In genomic region chrX:106306391-106306947, GRCh38 we compare ENCODE assay signal across 25 cellular contexts.
DNase-seq lines count a peak whose midpoint lies in the region; ATAC-seq, FAIRE-seq and TF ChIP-seq lines count a peak whose summit lies in the region.
"Had no signal": no experiment of that assay in that cellular context is flagged by ENCODE, and none has a peak within 500 bp of the region (broad histone marks: within the 10 kb centered on the region; RNA-seq: fewer than 3 reads in every experiment).

No MANE protein-coding gene starts in this region.

- no peak for TF ChIP-seq CTCF in bronchial epithelial cell (IDR thresholded peaks at IDR 0.05; ENCODE audit: insufficient read depth, low read length, severe bottlenecking)
- no peak for TF ChIP-seq CTCF in foreskin keratinocyte (conservative IDR thresholded peaks at IDR 0.05)
- no peak for TF ChIP-seq CTCF in dorsolateral prefrontal cortex (IDR thresholded peaks at IDR 0.05 in 54 of 56, conservative IDR thresholded peaks at IDR 0.05 in 2 of 56; ENCODE audit: low read depth in 1 of 56, partially characterized antibody in 56 of 56)

- H3K4me3 ChIP-seq in bronchial epithelial cell (ENCODE audit: low read depth, low read length) (no peak overlapping the region), dorsolateral prefrontal cortex (no peak overlapping the region)
- H3K4me3 ChIP-seq: BLaER1, GM12878 had no signal

- ATAC-seq in foreskin keratinocyte (no peak), GM21737 (IDR thresholded peaks at IDR 0.05; ENCODE audit: unreplicated experiment) (no peak), HG03520 (IDR thresholded peaks at IDR 0.05; ENCODE audit: unreplicated experiment) (no peak)
- ATAC-seq: GM12878 had no signal

- no peaks in the 10 kb centered on the region for H3K36me3 ChIP-seq in bronchial epithelial cell (ENCODE audit: control insufficient read depth, insufficient read depth, low read length)
- H3K36me3 ChIP-seq: BE2C, BLaER1 had no signal

- H3K27me3 ChIP-seq in bronchial epithelial cell (ENCODE audit: control insufficient read depth, insufficient read depth, low read length) (no peaks in the 10 kb centered on the region), foreskin keratinocyte (no peaks in the 10 kb centered on the region), dorsolateral prefrontal cortex (peaks cover 0 to 39% (median 13%) of the 10 kb centered on the region in 45 donors)
- H3K27me3 ChIP-seq: BE2C had no signal

- intact Hi-C loops in dorsolateral prefrontal cortex (cut with DNase I) = no loop called here

- no peak for DNase-seq in HEK293T (ENCODE audit: extremely low spot score)
- DNase-seq in bronchial epithelial cell (ENCODE audit: low read depth) = peak; percentile 80
- peak; percentile 34 to 65 for DNase-seq in foreskin keratinocyte
- no peak for DNase-seq in dorsolateral prefrontal cortex
- DNase-seq: 8988T; ACHN; BE2C; C1 segment of cervical spinal cord; CD4-positive, alpha-beta memory T cell; CD4-positive, CD25-positive, alpha-beta regulatory T cell; CD8-positive, alpha-beta memory T cell; COR-L47; DMS 273 treated with DMSO at 0.1 percent for 48 hours; DMS153; DMS53; DMS79; DND-41; EL; GDM1 had no signal

- peaks cover 18% of the 10 kb centered on the region for H3K4me1 ChIP-seq in foreskin keratinocyte
- H3K4me1 ChIP-seq: BE2C, BLaER1 had no signal

- FAIRE-seq in bronchial epithelial cell (lab: Jason Lieb, UNC) = no peak
- FAIRE-seq: GM12878, GM12892, GM18507 had no signal

- H3K27ac ChIP-seq in foreskin keratinocyte (peak overlapping the region; percentile 61), dorsolateral prefrontal cortex (no peak overlapping the region)
- H3K27ac ChIP-seq: BLaER1 had no signal

- POLR2A ChIA-PET in HEK293T (lab: Yijun Ruan, JAX) = no interaction called here

- CTCF ChIA-PET in HEK293T (lab: Yijun Ruan, JAX) = no interaction called here

TF ChIP-seq in HEK293T, 16 proteins besides CTCF, POLR2A, EP300 and RAD21:
- TF ChIP-seq ELF4 (IDR thresholded peaks at IDR 0.05) (peak; percentile 66), FOXM1 (IDR thresholded peaks at IDR 0.05; ENCODE audit: borderline replicate concordance) (no peak)
TF ChIP-seq in HEK293T: peak in this region for 1.

Comparison
In these comparisons a context has a peak if more than half of its experiments do, and no peak if none do; other contexts are left out.
1. DNase-seq: peak in bronchial epithelial cell (single experiment) and foreskin keratinocyte (2 of 2); none in HEK293T (single experiment) and dorsolateral prefrontal cortex (0 of 10).